In genomic region chr14:91418387-91419043, GRCh38 we compare ENCODE assay signal across 8 cellular contexts. TPM values are rescaled to one million over a fixed set of nuclear protein-coding genes. Genes with fewer than 3 reads are reported as not detected.
A peak's percentile ranks its signal among the peaks of the same experiment; 100 is the strongest.
DNase-seq lines count a peak whose midpoint lies in the region; ATAC-seq and TF ChIP-seq lines count a peak whose summit lies in the region.

No MANE protein-coding gene starts in this region.

- H4K20me1 ChIP-seq in OCI-LY1 (ENCODE audit: insufficient read depth, low read length) = no peaks in the 10 kb centered on the region
- no peaks in the 10 kb centered on the region for H4K20me1 ChIP-seq in neural cell (ENCODE audit: insufficient read depth)

- peaks cover 21% of the 10 kb centered on the region for H3K4me1 Mint-ChIP-seq in activated T-helper 17 cell treated with anti-CD3 and anti-CD28 coated beads, Interleukin-2, amount 50 U/mL, for 72 hours

- H3K9ac ChIP-seq in OCI-LY1 (ENCODE audit: low read length) (peak overlapping the region; percentile 59), neural cell (ENCODE audit: low read length) (peak overlapping the region; percentile 76)

- peak overlapping the region; percentile 79 for H3K4me3 Mint-ChIP-seq in activated T-helper 17 cell treated with anti-CD3 and anti-CD28 coated beads, Interleukin-2, amount 50 U/mL, for 72 hours

- H3K9me3 ChIP-seq in OCI-LY1 (ENCODE audit: low read length) (no peaks in the 10 kb centered on the region), neural cell (ENCODE audit: low read length) (no peaks in the 10 kb centered on the region), stomach (no peaks in the 10 kb centered on the region)

- peak overlapping the region; percentile 37 for H3K4me3 ChIP-seq in OCI-LY1 (ENCODE audit: low read depth, low read length, poor library complexity, severe bottlenecking)
- peak overlapping the region; percentile 46 for H3K4me3 ChIP-seq in fibroblast of the aortic adventitia (ENCODE audit: low read depth, low read length)
- peak overlapping the region; percentile 66 for H3K4me3 ChIP-seq in neural cell (ENCODE audit: low read length)
- H3K4me3 ChIP-seq in stomach = peak overlapping the region; percentile 60 to 85 (median 75)

- peak overlapping the region; percentile 49 for H3K4me2 ChIP-seq in OCI-LY1 (ENCODE audit: low read length)
- no peak overlapping the region for H3K4me2 ChIP-seq in neural cell (ENCODE audit: low read length)

- peaks cover 29% of the 10 kb centered on the region for H3K79me2 ChIP-seq in OCI-LY1 (ENCODE audit: insufficient read depth, low read length)
- peaks cover 34% of the 10 kb centered on the region for H3K79me2 ChIP-seq in neural cell (replicated peaks; ENCODE audit: insufficient read depth, low read length)

- H3K9me2 ChIP-seq in OCI-LY1 (ENCODE audit: low read depth, low read length) = no peaks in the 10 kb centered on the region
- H3K9me2 ChIP-seq in neural cell (ENCODE audit: insufficient read depth, low read length) = no peaks in the 10 kb centered on the region

- H3K27me3 ChIP-seq in OCI-LY1 (ENCODE audit: insufficient read depth, low read length) (no peaks in the 10 kb centered on the region), neural cell (ENCODE audit: insufficient read depth, low read depth, low read length) (no peaks in the 10 kb centered on the region), stomach (peaks cover 0 to 14% (median 0%) of the 10 kb centered on the region in 3 donors)

- TF ChIP-seq CTCF in OCI-LY1 (IDR thresholded peaks at IDR 0.05; ENCODE audit: low read length) (peak; percentile 99), fibroblast of the aortic adventitia (IDR thresholded peaks at IDR 0.05; ENCODE audit: insufficient read depth, low read length) (peak; percentile 97), neural cell (IDR thresholded peaks at IDR 0.05; ENCODE audit: poor library complexity, severe bottlenecking) (peak; percentile 96), stomach (IDR thresholded peaks at IDR 0.05) (peak in 6 of 7 experiments; percentile 94 to 100 (median 99))

- TF ChIP-seq EP300 in neural cell (conservative IDR thresholded peaks at IDR 0.05; ENCODE audit: poor library complexity, severe bottlenecking) = no peak
- no peak for TF ChIP-seq EP300 in stomach (IDR thresholded peaks at IDR 0.05)

- DNase-seq in EH (ENCODE audit: low read depth) (peak; percentile 39), fibroblast of the aortic adventitia (ENCODE audit: low read depth) (peak; percentile 52), stomach (peak; percentile 79)

- H3K9me3 Mint-ChIP-seq in activated T-helper 17 cell treated with anti-CD3 and anti-CD28 coated beads, Interleukin-2, amount 50 U/mL, for 72 hours = no peaks in the 10 kb centered on the region

- ATAC-seq in HG03196 (IDR thresholded peaks at IDR 0.05; ENCODE audit: unreplicated experiment) = peak; percentile 31
- peak; percentile 28 for ATAC-seq in activated T-helper 17 cell treated with anti-CD3 and anti-CD28 coated beads, Interleukin-2, amount 50 U/mL, for 72 hours (replicated peaks)
- ATAC-seq in HG02870 (IDR thresholded peaks at IDR 0.05; ENCODE audit: unreplicated experiment) = no peak

- H3K36me3 ChIP-seq in OCI-LY1 (ENCODE audit: insufficient read depth, low read length) = peaks cover 33% of the 10 kb centered on the region
- H3K36me3 ChIP-seq in neural cell (ENCODE audit: insufficient read depth, low read length) = no peaks in the 10 kb centered on the region
- no peaks in the 10 kb centered on the region for H3K36me3 ChIP-seq in stomach

- intact Hi-C loops in stomach (cut with DNase I; ENCODE audit: low total_unique reads) = loop anchor here (10.0 kb wide), 1 partner anchor 64 kb away; no protein-coding TSS in a partner anchor

- H3K36me3 Mint-ChIP-seq in activated T-helper 17 cell treated with anti-CD3 and anti-CD28 coated beads, Interleukin-2, amount 50 U/mL, for 72 hours (ENCODE audit: low read depth) = peaks cover 36% of the 10 kb centered on the region

- H2AFZ ChIP-seq in OCI-LY1 (ENCODE audit: low read length) = no peak overlapping the region
- H2AFZ ChIP-seq in neural cell (ENCODE audit: low read depth, low read length) = peak overlapping the region; percentile 27

- TF ChIP-seq POLR2A in stomach (IDR thresholded peaks at IDR 0.05) = no peak

- H3K27ac ChIP-seq in OCI-LY1 (ENCODE audit: low read depth, low read length, poor library complexity, severe bottlenecking) (peak overlapping the region; percentile 84), neural cell (ENCODE audit: low read length) (no peak overlapping the region), stomach (peak overlapping the region; percentile 32 to 93 (median 83))

- peak overlapping the region; percentile 89 for H3K27ac Mint-ChIP-seq in activated T-helper 17 cell treated with anti-CD3 and anti-CD28 coated beads, Interleukin-2, amount 50 U/mL, for 72 hours

- peak; percentile 96 for TF ChIP-seq RAD21 in neural cell (conservative IDR thresholded peaks at IDR 0.05)

- H3F3A ChIP-seq in OCI-LY1 (ENCODE audit: insufficient read depth, low read length) (no peaks in the 10 kb centered on the region), neural cell (ENCODE audit: insufficient read depth, low read length, poor library complexity, severe bottlenecking) (no peaks in the 10 kb centered on the region)

- H3K4me1 ChIP-seq in OCI-LY1 (ENCODE audit: insufficient read depth, low read length, severe bottlenecking) (peaks cover 41% of the 10 kb centered on the region), stomach (peaks cover 9 to 58% (median 45%) of the 10 kb centered on the region in 4 donors)

- H3K27me3 Mint-ChIP-seq in activated T-helper 17 cell treated with anti-CD3 and anti-CD28 coated beads, Interleukin-2, amount 50 U/mL, for 72 hours = no peaks in the 10 kb centered on the region

- WGBS in stomach, 5 donors = 1 to 3% (median 2%) methylated on average over 27 to 42 of the region's 42 CpGs

TF ChIP-seq in neural cell, 6 proteins besides CTCF, POLR2A, EP300 and RAD21:
- TF ChIP-seq SMC3 (conservative IDR thresholded peaks at IDR 0.05; ENCODE audit: poor library complexity) = peak; percentile 97
- TF ChIP-seq POLR2AphosphoS5 (IDR thresholded peaks at IDR 0.05) = no peak
- TF ChIP-seq TAF1 (IDR thresholded peaks at IDR 0.05; ENCODE audit: low read depth) = no peak
- no peak for TF ChIP-seq REST (IDR thresholded peaks at IDR 0.05; ENCODE audit: borderline replicate concordance)
- TF ChIP-seq MXI1 (conservative IDR thresholded peaks at IDR 0.05; ENCODE audit: poor library complexity, severe bottlenecking) = no peak
- TF ChIP-seq EZH2 (IDR thresholded peaks at IDR 0.05; ENCODE audit: borderline replicate concordance, insufficient read depth, low read length, poor library complexity, severe bottlenecking) = no peak

RNA-seq across cellular contexts. Expression of gene CCDC88C, which starts 0.9 kb away (rescaled TPM):
- total RNA-seq in activated T-helper 17 cell treated with anti-CD3 and anti-CD28 coated beads, Interleukin-2, amount 50 U/mL, for 72 hours = 100 to 1,000 TPM; 143 to 172 TPM
- total RNA-seq in fibroblast of the aortic adventitia (ENCODE audit: low replicate concordance) = under 0.01 TPM in 1 of 2 replicates, not detected in the other
- polyA plus RNA-seq in neural cell = 20.1 and 33.8 TPM in 2 replicates
- 67.4 and 72.3 TPM in 2 replicates for polyA minus RNA-seq in neural cell
- 10 to 100 TPM; 19.3 to 66.9 (median 41.5) TPM for total RNA-seq in stomach
- polyA plus RNA-seq in stomach = 10 to 100 TPM; 10.5 to 13.0 (median 12.4) TPM

Comparison
In these comparisons a context has a peak if more than half of its experiments do, and no peak if none do; other contexts are left out.
1. RNA of gene CCDC88C, which starts 0.9 kb away (total RNA-seq): 143 to 172 TPM in activated T-helper 17 cell treated with anti-CD3 and anti-CD28 coated beads, Interleukin-2, amount 50 U/mL, for 72 hours and 19.3 to 66.9 TPM in stomach; under 0.01 TPM in fibroblast of the aortic adventitia; every median in the first group is over 10 times any median in the second.
2. Peak in every context shown above with its lines, with median percentiles within 50 percentile points of each other: DNase-seq, H3K4me3 ChIP-seq and CTCF ChIP-seq.